1 cellular context compared by ENCODE assay signal in the genomic region with DNA sequence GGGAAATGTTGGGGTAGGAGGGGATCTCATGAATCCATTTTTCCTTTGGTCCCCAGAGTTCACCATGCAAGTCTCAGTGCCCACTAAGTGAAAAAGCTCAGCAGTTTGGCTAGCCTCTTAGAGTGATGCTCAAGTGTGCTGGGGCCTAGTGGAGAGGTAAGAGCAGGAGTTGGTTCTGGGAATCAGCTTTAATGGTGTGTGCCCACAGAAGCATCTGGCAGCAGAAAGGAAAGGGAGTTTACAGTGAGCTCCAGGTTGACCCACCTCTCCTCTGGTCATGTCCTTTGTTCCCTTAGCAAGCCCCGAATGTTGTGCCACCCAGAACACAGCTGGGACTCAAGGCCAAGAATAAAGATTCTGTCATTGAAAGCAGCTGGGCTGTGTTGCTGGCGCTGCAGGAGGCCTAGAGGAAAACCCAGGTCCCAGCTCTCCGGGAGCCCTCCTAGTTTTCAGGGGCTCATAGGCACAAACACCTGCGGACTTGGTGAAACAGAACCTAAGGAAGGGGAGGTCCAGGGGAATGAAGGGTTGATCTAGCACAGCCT.
TF ChIP-seq lines count a peak whose summit lies in the region.

No MANE protein-coding gene starts in this region.

TF ChIP-seq in IMR-90, 13 proteins besides CTCF, POLR2A, EP300 and RAD21:
- TF ChIP-seq, protein P1, sequence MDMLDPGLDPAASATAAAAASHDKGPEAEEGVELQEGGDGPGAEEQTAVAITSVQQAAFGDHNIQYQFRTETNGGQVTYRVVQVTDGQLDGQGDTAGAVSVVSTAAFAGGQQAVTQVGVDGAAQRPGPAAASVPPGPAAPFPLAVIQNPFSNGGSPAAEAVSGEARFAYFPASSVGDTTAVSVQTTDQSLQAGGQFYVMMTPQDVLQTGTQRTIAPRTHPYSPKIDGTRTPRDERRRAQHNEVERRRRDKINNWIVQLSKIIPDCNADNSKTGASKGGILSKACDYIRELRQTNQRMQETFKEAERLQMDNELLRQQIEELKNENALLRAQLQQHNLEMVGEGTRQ (IDR thresholded peaks at IDR 0.05; ENCODE audit: low read depth, low read length), result no peak
- TF ChIP-seq MAFK (IDR thresholded peaks at IDR 0.05; ENCODE audit: low read depth, low read length) (no peak), CHD1 (IDR thresholded peaks at IDR 0.05; ENCODE audit: low read depth, low read length) (no peak), MAZ (IDR thresholded peaks at IDR 0.05; ENCODE audit: borderline replicate concordance, low read depth, low read length) (no peak)
